In genomic region chr3:172256101-172256687, GRCh38 we compare ENCODE assay signal across 1 cellular context.
TF ChIP-seq lines count a peak whose summit lies in the region.

No MANE protein-coding gene starts in this region.

TF ChIP-seq in liver, 16 proteins besides CTCF, POLR2A, EP300 and RAD21 (continued from another document):
- TF ChIP-seq ZBTB33 (IDR thresholded peaks at IDR 0.05) (peak; percentile 68), ATF3 (IDR thresholded peaks at IDR 0.05) (peak; percentile 63), GABPA (IDR thresholded peaks at IDR 0.05 in 1 of 2, conservative IDR thresholded peaks at IDR 0.05 in 1 of 2) (peak in 1 of 2 donors; percentile 14), NR2F2 (IDR thresholded peaks at IDR 0.05) (no peak), HNF4A (conservative IDR thresholded peaks at IDR 0.05) (peak; percentile 73), HNF4G (IDR thresholded peaks at IDR 0.05) (no peak), EGR1 (IDR thresholded peaks at IDR 0.05; ENCODE audit: low read depth in 2 of 2) (peak; percentile 59 to 85)
